38 cellular contexts compared by ENCODE assay signal in genomic region chr10:122930140-122930539, GRCh38. TPM values are rescaled to one million over a fixed set of nuclear protein-coding genes. Genes with fewer than 3 reads are reported as not detected.
"Had no signal": no experiment of that assay in that cellular context is flagged by ENCODE, and none has a peak within 500 bp of the region (broad histone marks: within the 10 kb centered on the region; RNA-seq: fewer than 3 reads in every experiment).

No MANE protein-coding gene starts in this region.

- H3K4me3 ChIP-seq: MG63 had no signal

- H3K9me3 ChIP-seq: MG63 had no signal

- DNase-seq: Karpas-422, Kasumi-1, MG63, MM.1S, MV-4-11, NCI-H1048, NCI-H1092, NCI-H1092 treated with DMSO at 0.1 percent for 48 hours, NCI-H1105, NCI-H1105 treated with DMSO at 0.1 percent for 48 hours, NCI-H1417, NCI-H1417 treated with DMSO at 0.1 percent for 48 hours, NCI-H1436, NCI-H1436 treated with DMSO at 0.1 percent for 48 hours, NCI-H146, NCI-H1694, NCI-H1694 treated with DMSO at 0.1 percent for 48 hours, NCI-H187, NCI-H187 treated with DMSO at 0.1 percent for 48 hours, NCI-H1930, NCI-H2029, NCI-H2029 treated with DMSO at 0.1 percent for 48 hours, NCI-H2081, NCI-H2081 treated with DMSO at 0.1 percent for 48 hours, NCI-H2107, NCI-H2171, NCI-H2171 treated with DMSO at 0.1 percent for 48 hours, NCI-H2227 treated with DMSO at 0.1 percent for 48 hours, NCI-H226, NCI-H345, NCI-H446, NCI-H446 treated with DMSO at 0.1 percent for 48 hours, NCI-H510A, NCI-H510A treated with DMSO at 0.1 percent for 48 hours had no signal

- H3K27me3 ChIP-seq: MG63 had no signal

RNA-seq across cellular contexts. Expression of gene FAM24A, which starts 19.7 kb away (rescaled TPM):
- total RNA-seq: LHCN-M2, M059J, MCF 10A, NCI-H460 had no signal
